1 cellular context compared by ENCODE assay signal in genomic region chr22:45830531-45831245, GRCh38.
TF ChIP-seq lines count a peak whose summit lies in the region.

No MANE protein-coding gene starts in this region.

TF ChIP-seq in GM23338, 12 proteins besides CTCF, POLR2A, EP300 and RAD21 (continued from another document):
- TF ChIP-seq ZNF462 (CRISPR knock-in tag; IDR thresholded peaks at IDR 0.05) = no peak
- no peak for TF ChIP-seq JUNB (IDR thresholded peaks at IDR 0.05; ENCODE audit: unreplicated experiment)
- no peak for TF ChIP-seq ZNF331 (CRISPR knock-in tag; IDR thresholded peaks at IDR 0.05; ENCODE audit: low read depth)
- TF ChIP-seq ETS1 (IDR thresholded peaks at IDR 0.05) = no peak
- no peak for TF ChIP-seq CREB1 (CRISPR knock-in tag; IDR thresholded peaks at IDR 0.05; ENCODE audit: low read depth)
- TF ChIP-seq EZH2 (IDR thresholded peaks at IDR 0.05; ENCODE audit: low read depth, unreplicated experiment) = no peak
